16 cellular contexts compared by ENCODE assay signal in the genomic region with DNA sequence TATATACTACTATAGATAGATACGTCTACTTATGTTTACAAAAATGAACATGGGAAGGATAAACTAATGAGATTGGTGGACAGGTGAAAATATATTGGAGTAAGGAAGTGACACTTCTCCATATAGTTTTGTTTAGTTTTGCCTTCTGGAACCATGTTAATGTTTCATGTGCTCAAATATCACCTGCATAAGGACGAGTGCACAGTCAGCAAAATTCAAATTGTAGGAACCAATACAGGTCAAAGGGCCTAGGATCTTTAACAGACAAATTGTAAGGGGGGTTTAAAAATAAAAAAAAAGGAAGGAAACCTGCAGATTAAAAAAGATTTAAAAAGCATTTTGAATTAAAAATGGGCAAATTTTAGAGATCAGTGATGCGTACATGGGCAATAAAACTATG.
"Had no signal": no experiment of that assay in that cellular context is flagged by ENCODE, and none has a peak within 500 bp of the region (broad histone marks: within the 10 kb centered on the region; RNA-seq: fewer than 3 reads in every experiment).

No MANE protein-coding gene starts in this region.

- H3K27me3 ChIP-seq: esophagus muscularis mucosa, gastroesophageal sphincter, stomach had no signal

- DNase-seq: effector memory CD8-positive, alpha-beta T cell; glutamatergic neuron; islet precursor cell; mammary epithelial cell; occipital lobe; psoas muscle; retina; small intestine; stimulated activated CD4-positive, alpha-beta T cell treated with anti-CD3 and anti-CD28 coated beads, Interleukin-12 subunit alpha, Interleukin-12 subunit beta, amount 100 ng/mL, for 4 hours; stimulated activated naive CD4-positive, alpha-beta T cell; stomach; substantia nigra; trophoblast cell had no signal

- H3K4me1 ChIP-seq: gastroesophageal sphincter, psoas muscle, stomach had no signal

- H3K36me3 ChIP-seq: esophagus muscularis mucosa, gastroesophageal sphincter, stomach had no signal

- H3K9me3 ChIP-seq: esophagus muscularis mucosa, gastroesophageal sphincter, psoas muscle, stomach had no signal

- H3K27ac ChIP-seq: epithelial cell of prostate, esophagus muscularis mucosa, gastroesophageal sphincter, psoas muscle, stomach had no signal

- H3K4me3 ChIP-seq: esophagus muscularis mucosa, gastroesophageal sphincter, psoas muscle, stomach had no signal
